ENCODE assay signal across 1 cellular context in genomic region chr17:58577696-58578095, GRCh38.
TF ChIP-seq lines count a peak whose summit lies in the region.

No MANE protein-coding gene starts in this region.

TF ChIP-seq in WTC11, 78 proteins besides CTCF, POLR2A, EP300 and RAD21 (continued from another document):
- TF ChIP-seq ARID4B (CRISPR knock-in tag; IDR thresholded peaks at IDR 0.05; ENCODE audit: borderline replicate concordance) (no peak), FOXP1 (CRISPR knock-in tag; IDR thresholded peaks at IDR 0.05; ENCODE audit: borderline replicate concordance) (no peak), JUN (CRISPR knock-in tag; IDR thresholded peaks at IDR 0.05) (no peak), ZNF138 (CRISPR knock-in tag; conservative IDR thresholded peaks at IDR 0.05) (no peak), TEAD4 (CRISPR knock-in tag; IDR thresholded peaks at IDR 0.05) (no peak), PRDM15 (CRISPR knock-in tag; IDR thresholded peaks at IDR 0.05) (no peak), CDX4 (CRISPR knock-in tag; IDR thresholded peaks at IDR 0.05; ENCODE audit: borderline replicate concordance) (no peak)
